Comparison of ENCODE assay signal across 14 cellular contexts in genomic region chr2:32951672-32952071, GRCh38.
"Had no signal": no experiment of that assay in that cellular context is flagged by ENCODE, and none has a peak within 500 bp of the region (broad histone marks: within the 10 kb centered on the region; RNA-seq: fewer than 3 reads in every experiment).

No MANE protein-coding gene starts in this region.

- H3K79me2 ChIP-seq: parathyroid adenoma had no signal

- H3K9ac ChIP-seq: parathyroid adenoma had no signal

- DNase-seq: activated CD4-positive, alpha-beta T cell treated with anti-CD3 and anti-CD28 coated beads, Interleukin-2, amount 10 ng/mL, durations not matched to agents 24 days and 14 days; activated CD8-positive, alpha-beta T cell treated with anti-CD3 and anti-CD28 coated beads for 36 hours; activated naive CD4-positive, alpha-beta T cell treated with anti-CD3 and anti-CD28 coated beads for 36 hours; activated T-cell treated with anti-CD3 and anti-CD28 coated beads, Interleukin-2, amount 50 U/mL, for 1 hour; body of pancreas; dermis blood vessel endothelial cell; effector memory CD8-positive, alpha-beta T cell; esophagus squamous epithelium; stimulated activated CD4-positive, alpha-beta T cell treated with anti-CD3 and anti-CD28 coated beads, Interleukin-4, amount 100 ng/mL, for 1 hour; T1000; upper lobe of right lung had no signal

- H3K27me3 ChIP-seq: body of pancreas had no signal

- H2AFZ ChIP-seq: parathyroid adenoma had no signal

- ATAC-seq: activated CD8-positive, alpha-beta T cell treated with anti-CD3 and anti-CD28 coated beads for 36 hours; body of pancreas; effector memory CD8-positive, alpha-beta T cell; sciatic nerve; upper lobe of right lung had no signal

- H3K4me2 ChIP-seq: smooth muscle cell had no signal

- H3K4me3 ChIP-seq: body of pancreas, esophagus squamous epithelium, smooth muscle cell, upper lobe of right lung had no signal

- H3K9me3 ChIP-seq: body of pancreas, esophagus squamous epithelium, upper lobe of right lung had no signal

- H3K4me1 ChIP-seq: parathyroid adenoma, upper lobe of right lung had no signal

- H3K36me3 ChIP-seq: esophagus squamous epithelium, upper lobe of right lung had no signal

- H3K27ac ChIP-seq: body of pancreas, esophagus squamous epithelium, parathyroid adenoma, upper lobe of right lung had no signal
